Comparison of ENCODE assay signal across 11 cellular contexts in genomic region chr7:91046322-91047088, GRCh38.
A peak's percentile ranks its signal among the peaks of the same experiment; 100 is the strongest.
DNase-seq lines count a peak whose midpoint lies in the region; ATAC-seq, FAIRE-seq and TF ChIP-seq lines count a peak whose summit lies in the region.
"Had no signal": no experiment of that assay in that cellular context is flagged by ENCODE, and none has a peak within 500 bp of the region (broad histone marks: within the 10 kb centered on the region; RNA-seq: fewer than 3 reads in every experiment).

No MANE protein-coding gene starts in this region.

- 92% methylated on average over 2 of the region's 2 CpGs for WGBS in SK-N-SH (ENCODE audit: low lambda C conversion rate)

- peak; percentile 48 for TF ChIP-seq RAD21 in SK-N-SH (IDR thresholded peaks at IDR 0.05; ENCODE audit: low read length)

- H3K4me2 ChIP-seq in SK-N-SH: no peak overlapping the region

- no peaks in the 10 kb centered on the region for H3K9me2 ChIP-seq in SK-N-SH

- no peaks in the 10 kb centered on the region; a peak in 1 of 4 replicates for H3K4me1 ChIP-seq in SK-N-SH (ENCODE audit: control insufficient read depth in 1 of 2, insufficient read depth in 2 of 2, low read depth in 1 of 2, low read length in 1 of 2)
- H3K4me1 ChIP-seq in tibial artery: peaks cover 0 to 48% (median 18%) of the 10 kb centered on the region in 4 donors

- no peak for ATAC-seq in SK-N-SH treated with all-trans-retinoic acid at 6 μM for 48 hours
- no peak for ATAC-seq in GM18517 (IDR thresholded peaks at IDR 0.05; ENCODE audit: unreplicated experiment)
- ATAC-seq in GM18511 (IDR thresholded peaks at IDR 0.05; ENCODE audit: unreplicated experiment): no peak

- FAIRE-seq in RCC 7860 (lab: Jason Lieb, UNC): peak; percentile 81

- H3K9ac ChIP-seq in SK-N-SH: no peak overlapping the region

- POLR2A ChIA-PET in SK-N-SH (lab: Yijun Ruan, JAX): no interaction called here

- DNase-seq in SK-N-SH (no peak), RCC 7860 (ENCODE audit: low spot score) (peak; percentile 20), fibroblast of the conjunctiva (ENCODE audit: low read depth) (peak; percentile 8), tibial artery (no peak), NCI-H1048 (lab: John Stamatoyannopoulos, UW) (no peak)
- DNase-seq: activated CD8-positive, alpha-beta memory T cell treated with anti-CD3 and anti-CD28 coated beads, Interleukin-2, amount 50 U/mL, for 4 hours; left cardiac atrium; NCI-H1092 had no signal

- H3K36me3 ChIP-seq in SK-N-SH (replicated peaks in 1 of 2; ENCODE audit: control insufficient read depth in 1 of 2, insufficient read depth in 2 of 2, low read length in 1 of 2) (peaks cover 0 to 5% of the 10 kb centered on the region in 2 experiments), tibial artery (no peaks in the 10 kb centered on the region)

- no peak overlapping the region for H2AFZ ChIP-seq in SK-N-SH (ENCODE audit: low read depth)

- intact Hi-C loops in tibial artery (cut with DNase I; ENCODE audit: low total_unique reads): no loop called here

- TF ChIP-seq CTCF in SK-N-SH (IDR thresholded peaks at IDR 0.05) (peak; percentile 60), tibial artery (IDR thresholded peaks at IDR 0.05) (peak in 1 of 2 experiments; percentile 24)

- H3K79me2 ChIP-seq in SK-N-SH (ENCODE audit: insufficient read depth): no peaks in the 10 kb centered on the region

- H3K4me3 ChIP-seq in SK-N-SH (ENCODE audit: low read depth in 2 of 2, low read length in 1 of 2) (no peak overlapping the region), tibial artery (no peak overlapping the region)

- no peak for TF ChIP-seq EP300 in SK-N-SH (IDR thresholded peaks at IDR 0.05; ENCODE audit: borderline replicate concordance in 1 of 2, low read depth in 1 of 2, low read length in 1 of 2)

- H3K27me3 ChIP-seq in SK-N-SH (ENCODE audit: insufficient read depth) (no peaks in the 10 kb centered on the region), tibial artery (no peaks in the 10 kb centered on the region)

- no peaks in the 10 kb centered on the region for H4K20me1 ChIP-seq in SK-N-SH (ENCODE audit: insufficient read depth)

- no peaks in the 10 kb centered on the region for H3K9me3 ChIP-seq in SK-N-SH
- no peaks in the 10 kb centered on the region for H3K9me3 ChIP-seq in tibial artery

- CTCF ChIA-PET in SK-N-SH (lab: Yijun Ruan, JAX): interaction anchor here (0.9 to 2.6 kb wide), 5 partner anchors 11 to 783 kb away, joined by 3 to 11 read pairs (median 5); no protein-coding TSS in a partner anchor

- peaks cover 8% of the 10 kb centered on the region for H3F3A ChIP-seq in SK-N-SH (replicated peaks; ENCODE audit: insufficient read depth)

- H3K27ac ChIP-seq in SK-N-SH (ENCODE audit: low read depth in 2 of 2, low read length in 1 of 2) (peak overlapping the region in 1 of 2 experiments; percentile 16; a peak in 1 of 4 replicates), tibial artery (peak overlapping the region; percentile 33 to 62)

TF ChIP-seq in SK-N-SH, 30 proteins besides CTCF, POLR2A, EP300 and RAD21:
- peak; percentile 38; the same call in 1 of the 2 replicates for TF ChIP-seq TCF12 (IDR thresholded peaks at IDR 0.05)
- no peak for TF ChIP-seq FOXM1 (IDR thresholded peaks at IDR 0.05; ENCODE audit: low read depth)
- no peak for TF ChIP-seq MEF2A (IDR thresholded peaks at IDR 0.05; ENCODE audit: borderline replicate concordance, low read depth)
- no peak for TF ChIP-seq EZH2phosphoT487 (IDR thresholded peaks at IDR 0.05; ENCODE audit: borderline replicate concordance, low read depth)
TF ChIP-seq in SK-N-SH: peak in this region for 1.

TF ChIP-seq in SK-N-SH treated with all-trans-retinoic acid at 6 μM for 48 hours, 23 proteins besides CTCF, POLR2A, EP300 and RAD21:
- TF ChIP-seq ARNTL (CRISPR knock-in tag; IDR thresholded peaks at IDR 0.05; ENCODE audit: borderline replicate concordance, low read depth): no peak
- no peak for TF ChIP-seq ZC3H10 (CRISPR knock-in tag; IDR thresholded peaks at IDR 0.05)
- no peak for TF ChIP-seq CREB5 (CRISPR knock-in tag; IDR thresholded peaks at IDR 0.05; ENCODE audit: low read depth)
- TF ChIP-seq ZFP30 (CRISPR knock-in tag; IDR thresholded peaks at IDR 0.05): no peak
- no peak for TF ChIP-seq GLIS3 (CRISPR knock-in tag; IDR thresholded peaks at IDR 0.05)
- no peak for TF ChIP-seq ZNF8 (CRISPR knock-in tag; IDR thresholded peaks at IDR 0.05)
- TF ChIP-seq ZNF70 (CRISPR knock-in tag; IDR thresholded peaks at IDR 0.05): no peak

Comparison
In these comparisons a context has a peak if more than half of its experiments do, and no peak if none do; other contexts are left out.
1. DNase-seq: peak in RCC 7860 (single experiment) and fibroblast of the conjunctiva (single experiment); none in SK-N-SH (single experiment), tibial artery (0 of 2) and NCI-H1048 (single experiment).